8 cellular contexts compared by ENCODE assay signal in the genomic region with DNA sequence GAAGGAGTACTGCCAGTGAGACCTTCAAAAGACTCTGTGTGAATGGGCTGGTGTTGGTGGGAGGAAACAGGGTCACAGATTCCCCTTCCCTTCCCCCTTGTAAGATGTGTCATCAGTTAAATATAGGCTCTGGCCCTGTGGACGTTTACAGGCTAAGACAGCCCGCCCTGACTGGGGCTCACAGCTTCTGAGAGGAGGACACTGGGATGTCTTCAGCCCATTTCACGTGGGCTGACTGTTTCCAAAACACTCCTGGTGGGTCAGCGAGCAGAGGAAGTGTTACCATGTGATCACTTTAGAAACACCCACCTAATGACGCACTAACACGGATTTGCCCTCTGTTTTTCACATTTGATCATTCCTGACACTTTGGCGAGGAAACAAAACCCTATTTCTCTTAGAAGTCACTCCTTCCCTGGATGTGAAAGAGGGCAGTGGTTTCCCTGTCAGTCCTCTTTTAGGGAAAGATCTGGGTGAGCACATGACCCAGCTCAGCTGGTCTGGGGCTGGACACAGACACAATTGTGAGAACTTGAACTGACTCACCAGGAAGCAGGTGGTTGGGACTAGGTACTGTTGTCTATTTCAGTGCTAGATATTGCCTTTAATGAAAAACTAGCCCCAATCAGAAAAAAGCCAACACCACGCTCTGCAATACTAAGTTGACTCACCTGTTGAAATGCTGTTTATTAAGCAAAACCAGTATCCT. TPM values are rescaled to one million over a fixed set of nuclear protein-coding genes. Genes with fewer than 3 reads are reported as not detected.
DNase-seq lines count a peak whose midpoint lies in the region; ATAC-seq, FAIRE-seq and TF ChIP-seq lines count a peak whose summit lies in the region.

No MANE protein-coding gene starts in this region.

- no peak overlapping the region for H3K4me3 ChIP-seq in keratinocyte (ENCODE audit: control insufficient read depth in 2 of 3, extremely low read depth in 1 of 3, insufficient read depth in 2 of 3, low read depth in 1 of 3, low read length in 3 of 3)
- H3K4me3 ChIP-seq in endodermal cell (ENCODE audit: low read length) = no peak overlapping the region

- no peaks in the 10 kb centered on the region for H3K9me3 Mint-ChIP-seq in endodermal cell

- H3K9ac ChIP-seq in keratinocyte (ENCODE audit: control insufficient read depth, extremely low read depth, insufficient read depth, low read length) = no peak overlapping the region
- H3K9ac ChIP-seq in endodermal cell (ENCODE audit: extremely low read depth, low read length, poor library complexity, severe bottlenecking) = no peak overlapping the region

- DNase-seq in OCI-M1 (lab: John Stamatoyannopoulos, UW) (peak; percentile 73), amniotic epithelial cell (ENCODE audit: low read depth) (peak; percentile 88), keratinocyte (ENCODE audit: low read depth, low spot score) (no peak), GF-D8 (lab: John Stamatoyannopoulos, UW) (no peak), endodermal cell (no peak)
- DNase-seq in stimulated activated CD4-positive, alpha-beta T cell treated with anti-CD3 and anti-CD28 coated beads, TNF-alpha, amount 100 ng/mL, for 4 hours (ENCODE audit: low read depth in 3 of 3) = peak in 2 of 3 experiments; percentile 30 to 36

- TF ChIP-seq CTCF in keratinocyte (optimal IDR thresholded peaks at IDR 0.05 in 1 of 3, IDR thresholded peaks at IDR 0.05 in 1 of 3, conservative IDR thresholded peaks at IDR 0.05 in 1 of 3; ENCODE audit: extremely low read depth in 1 of 3, insufficient read depth in 2 of 3, low read length in 3 of 3) = no peak
- no peak for TF ChIP-seq CTCF in endodermal cell (conservative IDR thresholded peaks at IDR 0.05)

- 74 to 83% methylated on average over 3 to 8 of the region's 8 CpGs for WGBS in endodermal cell (ENCODE audit: insufficient coverage in 1 of 2, insufficient read length in 1 of 2), 2 experiments

- no peak overlapping the region for H3K27ac Mint-ChIP-seq in endodermal cell

- peak; percentile 71 for FAIRE-seq in keratinocyte (lab: Jason Lieb, UNC)

- no peaks in the 10 kb centered on the region for H4K20me1 ChIP-seq in keratinocyte (ENCODE audit: control insufficient read depth, extremely low read depth, insufficient read depth, low read length)

- H3K4me1 Mint-ChIP-seq in endodermal cell = peaks cover 4% of the 10 kb centered on the region

- H3K4me3 Mint-ChIP-seq in endodermal cell = no peak overlapping the region

- no peaks in the 10 kb centered on the region for H3K79me2 ChIP-seq in keratinocyte (ENCODE audit: control insufficient read depth, insufficient read depth, low read length)

- peaks cover 2% of the 10 kb centered on the region for H3K9me1 ChIP-seq in keratinocyte (ENCODE audit: control insufficient read depth, extremely low read depth, insufficient read depth, low read length)

- H3K27ac ChIP-seq in keratinocyte (ENCODE audit: control insufficient read depth, insufficient read depth, low read length) (no peak overlapping the region), endodermal cell (ENCODE audit: low read depth, low read length) (no peak overlapping the region)

- H3K27me3 Mint-ChIP-seq in endodermal cell (ENCODE audit: insufficient read depth) = no peaks in the 10 kb centered on the region

- H3K4me1 ChIP-seq in keratinocyte (ENCODE audit: control insufficient read depth, extremely low read depth, insufficient read depth, low read length) (peaks cover 22% of the 10 kb centered on the region), endodermal cell (ENCODE audit: control insufficient read depth, insufficient read depth, low read length) (no peaks in the 10 kb centered on the region)

- dilution Hi-C loops in keratinocyte (cut with MboI; ENCODE audit: extremely low pct_ligation_motif_present, low sequenced_read_pairs) = no loop called here

- TF ChIP-seq POLR2A in GM18505 (IDR thresholded peaks at IDR 0.05; ENCODE audit: borderline replicate concordance, extremely low read depth, insufficient read depth, insufficient read length) = peak; percentile 19

- no peaks in the 10 kb centered on the region for H3K36me3 Mint-ChIP-seq in endodermal cell (ENCODE audit: low read depth)

- H3K9me3 ChIP-seq in keratinocyte (ENCODE audit: control insufficient read depth, low read depth, low read length) = no peaks in the 10 kb centered on the region
- H3K9me3 ChIP-seq in endodermal cell (ENCODE audit: control insufficient read depth, low read length) = no peaks in the 10 kb centered on the region

- H3K27me3 ChIP-seq in keratinocyte (ENCODE audit: control insufficient read depth, extremely low read depth, insufficient read depth, low read length) (no peaks in the 10 kb centered on the region), endodermal cell (ENCODE audit: control insufficient read depth, insufficient read depth, low read length, poor library complexity, severe bottlenecking) (no peaks in the 10 kb centered on the region)

- no peak overlapping the region for H2AFZ ChIP-seq in keratinocyte (ENCODE audit: control insufficient read depth, low read length)

- no peaks in the 10 kb centered on the region for H3K36me3 ChIP-seq in keratinocyte (ENCODE audit: control insufficient read depth in 2 of 2, extremely low read depth in 1 of 2, insufficient read depth in 2 of 2, low read length in 2 of 2)
- H3K36me3 ChIP-seq in endodermal cell (ENCODE audit: control insufficient read depth, insufficient read depth, low read length) = no peaks in the 10 kb centered on the region

- peak overlapping the region; percentile 12 for H3K4me2 ChIP-seq in keratinocyte (ENCODE audit: control insufficient read depth, extremely low read depth, insufficient read depth, low read depth, low read length)

- ATAC-seq in GM18505 (IDR thresholded peaks at IDR 0.05; ENCODE audit: unreplicated experiment) (peak; percentile 58), HG02852 (IDR thresholded peaks at IDR 0.05; ENCODE audit: unreplicated experiment) (peak; percentile 69)

RNA-seq across cellular contexts. Expression of a gene that starts 38.9 kb away (rescaled TPM):
- polyA plus RNA-seq in keratinocyte = 0.05 TPM in 1 of 3 replicates, not detected in the others
- not detected for polyA plus RNA-seq in keratinocyte (2011; ENCODE audit: low read depth)
- not detected in 2 replicates for polyA plus RNA-seq in keratinocyte (2011; cell fraction: cytosol; rRNA removed)
- polyA plus RNA-seq in keratinocyte (2011; cell fraction: nucleus; rRNA removed) = 0.15 and 0.17 TPM in 2 replicates
- not detected in 2 replicates for polyA plus RNA-seq in keratinocyte (2012; ENCODE audit: low replicate concordance)
- polyA minus RNA-seq in keratinocyte = not detected in 3 replicates
- not detected for polyA minus RNA-seq in keratinocyte (2011; cell fraction: cytosol; rRNA and poly(A)+ RNA removed)
- polyA minus RNA-seq in keratinocyte (2011; cell fraction: nucleus; rRNA and poly(A)+ RNA removed) = not detected in 2 replicates
- not detected for total RNA-seq in endodermal cell
- 0.50 TPM for polyA plus RNA-seq in endodermal cell (2013, experiment 1 of 2)
- 0.54 TPM for polyA plus RNA-seq in endodermal cell (2013, experiment 2 of 2)

Comparison
In these comparisons a context has a peak if more than half of its experiments do, and no peak if none do; other contexts are left out.
1. DNase-seq: peak in OCI-M1 (single experiment), amniotic epithelial cell (single experiment) and stimulated activated CD4-positive, alpha-beta T cell treated with anti-CD3 and anti-CD28 coated beads, TNF-alpha, amount 100 ng/mL, for 4 hours (2 of 3); none in keratinocyte (single experiment), GF-D8 (single experiment) and endodermal cell (single experiment).